9 cellular contexts compared by ENCODE assay signal in genomic region chr17:45262516-45263476, GRCh38. TPM values are rescaled to one million over a fixed set of nuclear protein-coding genes. Genes with fewer than 3 reads are reported as not detected.
DNase-seq lines count a peak whose midpoint lies in the region; ATAC-seq and TF ChIP-seq lines count a peak whose summit lies in the region.
"Had no signal": no experiment of that assay in that cellular context is flagged by ENCODE, and none has a peak within 500 bp of the region (broad histone marks: within the 10 kb centered on the region; RNA-seq: fewer than 3 reads in every experiment).

No MANE protein-coding gene starts in this region.

- H3K4me2 ChIP-seq in fibroblast of lung (ENCODE audit: extremely low read depth, insufficient read depth, low read length) (peak overlapping the region; percentile 84), parathyroid adenoma (ENCODE audit: low read length) (peak overlapping the region; percentile 63)

- H3K36me3 ChIP-seq in fibroblast of lung (ENCODE audit: control insufficient read depth, insufficient read depth, low read length) (peaks cover 17% of the 10 kb centered on the region), parathyroid adenoma (ENCODE audit: control insufficient read depth, insufficient read depth, low read length) (no peaks in the 10 kb centered on the region)

- no peak overlapping the region for H3K27ac ChIP-seq in fibroblast of lung (ENCODE audit: insufficient read depth, low read length)
- no peak overlapping the region for H3K27ac ChIP-seq in parathyroid adenoma

- H3K4me3 ChIP-seq in GM12875 (ENCODE audit: low read depth, low read length) (peak overlapping the region; percentile 53), fibroblast of lung (replicated peaks in 1 of 4; ENCODE audit: control extremely low read depth in 1 of 4, insufficient read depth in 1 of 4, low read depth in 3 of 4, low read length in 4 of 4) (no peak overlapping the region), parathyroid adenoma (ENCODE audit: low read depth, low read length) (peak overlapping the region; percentile 43)

- H3K4me1 Mint-ChIP-seq in T-helper 17 cell: peaks cover 28% of the 10 kb centered on the region

- H3K27me3 ChIP-seq in fibroblast of lung (ENCODE audit: control insufficient read depth, insufficient read depth, low read length) (peaks cover 3% of the 10 kb centered on the region), parathyroid adenoma (ENCODE audit: control insufficient read depth, insufficient read depth, low read length) (no peaks in the 10 kb centered on the region)

- H3K4me1 ChIP-seq in fibroblast of lung (ENCODE audit: control insufficient read depth, extremely low read depth, insufficient read depth, low read length): peaks cover 19% of the 10 kb centered on the region
- H3K4me1 ChIP-seq in parathyroid adenoma: peaks cover 5% of the 10 kb centered on the region

- DNase-seq in T-helper 17 cell: no peak
- peak; percentile 48 to 51 for DNase-seq in fibroblast of lung (ENCODE audit: low read depth in 2 of 2)
- DNase-seq in DMS79 (lab: John Stamatoyannopoulos, UW): no peak
- DNase-seq in medulla oblongata (ENCODE audit: extremely low spot score): no peak
- DNase-seq in kidney glomerular epithelial cell (lab: John Stamatoyannopoulos, UW): no peak
- DNase-seq: SHP77 had no signal

- ATAC-seq in T-helper 17 cell: peak; percentile 2
- ATAC-seq in GM21717 (IDR thresholded peaks at IDR 0.05; ENCODE audit: unreplicated experiment): no peak

- H4K20me1 ChIP-seq in fibroblast of lung (ENCODE audit: control insufficient read depth, extremely low read depth, insufficient read depth, low read length): no peaks in the 10 kb centered on the region

- TF ChIP-seq CTCF in GM12875 (IDR thresholded peaks at IDR 0.05; ENCODE audit: borderline replicate concordance, insufficient read depth, low read depth, low read length) (no peak), fibroblast of lung (conservative IDR thresholded peaks at IDR 0.05 in 1 of 2, IDR thresholded peaks at IDR 0.05 in 1 of 2; ENCODE audit: low read depth in 1 of 2, low read length in 2 of 2) (peak in 1 of 2 donors; percentile 16), parathyroid adenoma (IDR thresholded peaks at IDR 0.05) (no peak)

- H3K4me3 Mint-ChIP-seq in T-helper 17 cell: peak overlapping the region; percentile 86

- H3K27ac Mint-ChIP-seq in T-helper 17 cell: peak overlapping the region; percentile 70

- H3K36me3 Mint-ChIP-seq in T-helper 17 cell (ENCODE audit: low read depth): peaks cover 3% of the 10 kb centered on the region

- no peaks in the 10 kb centered on the region for H3K79me2 ChIP-seq in fibroblast of lung (ENCODE audit: control insufficient read depth, insufficient read depth, low read length)
- no peaks in the 10 kb centered on the region for H3K79me2 ChIP-seq in parathyroid adenoma

- H3K9ac ChIP-seq in fibroblast of lung (ENCODE audit: insufficient read depth, low read length) (no peak overlapping the region), parathyroid adenoma (no peak overlapping the region)

- H3K9me3 ChIP-seq in T-helper 17 cell (ENCODE audit: control insufficient read depth, low read length, poor library complexity, severe bottlenecking): no peaks in the 10 kb centered on the region
- no peaks in the 10 kb centered on the region for H3K9me3 ChIP-seq in fibroblast of lung (ENCODE audit: control insufficient read depth, insufficient read depth, low read depth, low read length)
- H3K9me3 ChIP-seq in parathyroid adenoma (ENCODE audit: control insufficient read depth, low read length): no peaks in the 10 kb centered on the region

- H2AFZ ChIP-seq in fibroblast of lung (ENCODE audit: low read length) (no peak overlapping the region), parathyroid adenoma (peak overlapping the region; percentile 70)

- H3K27me3 Mint-ChIP-seq in T-helper 17 cell: no peaks in the 10 kb centered on the region

RNA-seq across cellular contexts. Expression of gene SPATA32, which starts 0.9 kb away (rescaled TPM):
- total RNA-seq in T-helper 17 cell (under 1 TPM in 1 of 2 donors, not detected in 1; 0.17 TPM), fibroblast of lung (not detected in 2 replicates)
- polyA plus RNA-seq in fibroblast of lung: not detected in 2 replicates
- polyA plus RNA-seq in fibroblast of lung (2012): not detected in 2 replicates
- polyA minus RNA-seq in fibroblast of lung (ENCODE audit: low replicate concordance): not detected in 2 replicates

RNA-seq across cellular contexts. Expression of gene FMNL1, which starts 41.1 kb away (rescaled TPM):
- 100 to 1,000 TPM; 509 to 550 TPM for total RNA-seq in T-helper 17 cell
- 2.8 and 3.1 TPM in 2 replicates for total RNA-seq in fibroblast of lung
- 1.1 and 1.9 TPM in 2 replicates for polyA plus RNA-seq in fibroblast of lung
- 2.6 and 6.2 TPM in 2 replicates for polyA plus RNA-seq in fibroblast of lung (2012)
- polyA minus RNA-seq in fibroblast of lung (ENCODE audit: low replicate concordance): 11.4 and 13.4 TPM in 2 replicates

RNA-seq across cellular contexts. Expression of gene MAP3K14, which starts 54.0 kb away (rescaled TPM):
- total RNA-seq in T-helper 17 cell: 10 to 100 TPM; 43.8 to 49.1 TPM
- total RNA-seq in fibroblast of lung: 3.6 TPM in 2 replicates
- polyA plus RNA-seq in fibroblast of lung: 3.9 and 5.2 TPM in 2 replicates
- 3.8 and 5.8 TPM in 2 replicates for polyA plus RNA-seq in fibroblast of lung (2012)
- polyA minus RNA-seq in fibroblast of lung (ENCODE audit: low replicate concordance): 3.6 and 6.0 TPM in 2 replicates

Comparison
In these comparisons a context has a peak if more than half of its experiments do, and no peak if none do; other contexts are left out.
1. H3K4me3 ChIP-seq: peak in GM12875 (single experiment) and parathyroid adenoma (single experiment); none in fibroblast of lung (0 of 4).
2. DNase-seq: peak in fibroblast of lung (2 of 2); none in T-helper 17 cell (0 of 3), DMS79 (single experiment), medulla oblongata (single experiment) and kidney glomerular epithelial cell (single experiment).
3. RNA of gene FMNL1, which starts 41.1 kb away (total RNA-seq): 509 to 550 TPM in T-helper 17 cell; 2.8 to 3.1 TPM in fibroblast of lung; every median in the first group is over 100 times any median in the second.